Comparison of ENCODE assay signal across 24 cellular contexts in genomic region chr2:154603682-154604081, GRCh38.
"Had no signal": no experiment of that assay in that cellular context is flagged by ENCODE, and none has a peak within 500 bp of the region (broad histone marks: within the 10 kb centered on the region; RNA-seq: fewer than 3 reads in every experiment).

No MANE protein-coding gene starts in this region.

- H2AFZ ChIP-seq: neural progenitor cell, parathyroid adenoma had no signal

- H3K9me3 Mint-ChIP-seq: dendritic cell treated with granulocyte-macrophage colony-stimulating factor and Interleukin-4, amounts not matched to agents 40 ng/mL and 50 ng/mL, for 4 days; nephron; neural progenitor cell; stimulated activated effector memory CD8-positive, alpha-beta T cell treated with anti-CD3 and anti-CD28 coated beads, Interleukin-12 subunit alpha, Interleukin-12 subunit beta, amount 100 ng/mL, for 72 hours had no signal

- H3K9me3 ChIP-seq: colonic mucosa, esophagus muscularis mucosa, left lung, prostate gland, right atrium auricular region, sigmoid colon, stomach, thyroid gland had no signal

- H3K4me2 ChIP-seq: neural progenitor cell had no signal

- H3K36me3 ChIP-seq: colonic mucosa, esophagus muscularis mucosa, left lung, neural progenitor cell, prostate gland, right atrium auricular region, sigmoid colon, stomach, thyroid gland had no signal

- DNase-seq: colonic mucosa; effector CD8-positive, alpha-beta T cell; foreskin keratinocyte; hypothalamus; left cardiac atrium; left lung; mesenchymal stem cell; midbrain; naive thymus-derived CD4-positive, alpha-beta T cell; sigmoid colon; stimulated activated CD4-positive, alpha-beta T cell treated with anti-CD3 and anti-CD28 coated beads, Interleukin-2, amount 100 ng/mL, for 24 hours; stimulated activated CD4-positive, alpha-beta T cell treated with anti-CD3 and anti-CD28 coated beads, Interleukin-4, amount 100 ng/mL, for 24 hours; stimulated activated naive CD4-positive, alpha-beta T cell treated with Interleukin-2 at 50 U/mL for 16 hours; stomach; thyroid gland; trophoblast cell had no signal

- H3K4me1 Mint-ChIP-seq: naive thymus-derived CD4-positive, alpha-beta T cell; nephron; neural progenitor cell; stimulated activated effector memory CD8-positive, alpha-beta T cell treated with anti-CD3 and anti-CD28 coated beads, Interleukin-12 subunit alpha, Interleukin-12 subunit beta, amount 100 ng/mL, for 72 hours had no signal

- H3K79me2 ChIP-seq: parathyroid adenoma had no signal

- H3K27me3 ChIP-seq: colonic mucosa, esophagus muscularis mucosa, foreskin keratinocyte, left lung, neural progenitor cell, right atrium auricular region, sigmoid colon, stomach, thyroid gland had no signal

- H3K4me1 ChIP-seq: colonic mucosa, esophagus muscularis mucosa, foreskin keratinocyte, left lung, neural progenitor cell, parathyroid adenoma, prostate gland, right atrium auricular region, sigmoid colon, stomach, thyroid gland had no signal

- H3K27ac ChIP-seq: colonic mucosa, esophagus muscularis mucosa, foreskin keratinocyte, left lung, neural progenitor cell, parathyroid adenoma, prostate gland, right atrium auricular region, sigmoid colon, stomach, thyroid gland had no signal

- H3K36me3 Mint-ChIP-seq: naive thymus-derived CD4-positive, alpha-beta T cell; neural progenitor cell; stimulated activated effector memory CD8-positive, alpha-beta T cell treated with anti-CD3 and anti-CD28 coated beads, Interleukin-12 subunit alpha, Interleukin-12 subunit beta, amount 100 ng/mL, for 72 hours had no signal

- H3K27me3 Mint-ChIP-seq: dendritic cell treated with granulocyte-macrophage colony-stimulating factor and Interleukin-4, amounts not matched to agents 40 ng/mL and 50 ng/mL, for 4 days; naive thymus-derived CD4-positive, alpha-beta T cell had no signal

- H3K4me3 Mint-ChIP-seq: dendritic cell treated with granulocyte-macrophage colony-stimulating factor and Interleukin-4, amounts not matched to agents 40 ng/mL and 50 ng/mL, for 4 days; naive thymus-derived CD4-positive, alpha-beta T cell; nephron; neural progenitor cell; stimulated activated effector memory CD8-positive, alpha-beta T cell treated with anti-CD3 and anti-CD28 coated beads, Interleukin-12 subunit alpha, Interleukin-12 subunit beta, amount 100 ng/mL, for 72 hours had no signal

- H3K9ac ChIP-seq: neural progenitor cell, parathyroid adenoma had no signal

- ATAC-seq: foreskin keratinocyte; left cardiac atrium; left lung; naive thymus-derived CD4-positive, alpha-beta T cell; stimulated activated effector memory CD8-positive, alpha-beta T cell treated with anti-CD3 and anti-CD28 coated beads, Interleukin-12 subunit alpha, Interleukin-12 subunit beta, amount 100 ng/mL, for 72 hours had no signal

- H3K4me3 ChIP-seq: colonic mucosa, esophagus muscularis mucosa, left lung, neural progenitor cell, prostate gland, right atrium auricular region, sigmoid colon, stomach, thyroid gland had no signal

- H3K27ac Mint-ChIP-seq: dendritic cell treated with granulocyte-macrophage colony-stimulating factor and Interleukin-4, amounts not matched to agents 40 ng/mL and 50 ng/mL, for 4 days; naive thymus-derived CD4-positive, alpha-beta T cell; nephron; neural progenitor cell; stimulated activated effector memory CD8-positive, alpha-beta T cell treated with anti-CD3 and anti-CD28 coated beads, Interleukin-12 subunit alpha, Interleukin-12 subunit beta, amount 100 ng/mL, for 72 hours had no signal
